In genomic region chr1:145932522-145933009, GRCh38 we compare ENCODE assay signal across 8 cellular contexts. TPM values are rescaled to one million over a fixed set of nuclear protein-coding genes. Genes with fewer than 3 reads are reported as not detected.
DNase-seq lines count a peak whose midpoint lies in the region; ATAC-seq and TF ChIP-seq lines count a peak whose summit lies in the region.
"Not testable (repeated sequence)": the region's sequence is repeated elsewhere in the genome, so short reads cannot be mapped to it uniquely, and the experiment has no call there.

No MANE protein-coding gene starts in this region.

- not testable (repeated sequence) for H3K9me3 ChIP-seq in BLaER1 treated with 17β-estradiol and CSF1 and Interleukin-3, amounts not matched to agents 10 nM and 100 nM (replicated peaks in 1 of 11); HUES6 (ENCODE audit: control insufficient read depth, insufficient read depth, low read depth, low read length); iPS-20b (ENCODE audit: insufficient read depth, low read depth, low read length); psoas muscle

- WGBS in psoas muscle, 3 donors = 62 to 73% (median 65%) methylated on average over 8 to 9 of the region's 9 CpGs

- ATAC-seq in activated CD8-positive, alpha-beta memory T cell treated with anti-CD3 and anti-CD28 coated beads, Interleukin-2, amount 10 ng/mL, durations not matched to agents 7 days and 5 days; psoas muscle: not testable (repeated sequence)

- H3K27me3 ChIP-seq in BLaER1 treated with 17β-estradiol and CSF1 and Interleukin-3, amounts not matched to agents 10 nM and 100 nM; HUES6 (ENCODE audit: control insufficient read depth, insufficient read depth, low read length); iPS-20b (ENCODE audit: insufficient read depth, low read length); psoas muscle (ENCODE audit: insufficient read depth in 3 of 3, low read length in 2 of 3): not testable (repeated sequence)

- H4K20me1 ChIP-seq in BLaER1 treated with 17β-estradiol and CSF1 and Interleukin-3, amounts not matched to agents 10 nM and 100 nM = not testable (repeated sequence)

- TF ChIP-seq CTCF in psoas muscle (IDR thresholded peaks at IDR 0.05) = not testable (repeated sequence)

- not testable (repeated sequence) for H3K27me3 Mint-ChIP-seq in T-helper 2 cell treated with Interferon-gamma antibody and Interleukin-4, amounts not matched to agents 5 μg/mL and 100 μg/mL, for 36 hours (ENCODE audit: low read depth); activated CD8-positive, alpha-beta memory T cell treated with anti-CD3 and anti-CD28 coated beads, Interleukin-2, amount 10 ng/mL, durations not matched to agents 7 days and 5 days

- not testable (repeated sequence) for H3K9me3 Mint-ChIP-seq in T-helper 2 cell treated with Interferon-gamma antibody and Interleukin-4, amounts not matched to agents 5 μg/mL and 100 μg/mL, for 36 hours; activated CD8-positive, alpha-beta memory T cell treated with anti-CD3 and anti-CD28 coated beads, Interleukin-2, amount 10 ng/mL, durations not matched to agents 7 days and 5 days (ENCODE audit: low read depth)

- H3K27ac Mint-ChIP-seq in T-helper 2 cell treated with Interferon-gamma antibody and Interleukin-4, amounts not matched to agents 5 μg/mL and 100 μg/mL, for 36 hours = peak overlapping the region; percentile 89
- H3K27ac Mint-ChIP-seq in activated CD8-positive, alpha-beta memory T cell treated with anti-CD3 and anti-CD28 coated beads, Interleukin-2, amount 10 ng/mL, durations not matched to agents 7 days and 5 days = peak overlapping the region; percentile 86

- peak overlapping the region; percentile 76 for H3K4me3 Mint-ChIP-seq in T-helper 2 cell treated with Interferon-gamma antibody and Interleukin-4, amounts not matched to agents 5 μg/mL and 100 μg/mL, for 36 hours
- peak overlapping the region; percentile 32 for H3K4me3 Mint-ChIP-seq in activated CD8-positive, alpha-beta memory T cell treated with anti-CD3 and anti-CD28 coated beads, Interleukin-2, amount 10 ng/mL, durations not matched to agents 7 days and 5 days

- H3K4me3 ChIP-seq in BLaER1 treated with 17β-estradiol and CSF1 and Interleukin-3, amounts not matched to agents 10 nM and 100 nM; iPS-20b (ENCODE audit: low read length); psoas muscle: not testable (repeated sequence)
- 0 out of 2 replicates have a peak overlapping the region, but pooled peaks have one; percentile 30 for H3K4me3 ChIP-seq in HUES6 (ENCODE audit: low read depth, low read length)

- DNase-seq in NOMO-1 treated with dmso at 0.1 percent for 144 hours (lab: John Stamatoyannopoulos, UW; ENCODE audit: unreplicated experiment) = peak; percentile 17
- DNase-seq in T-helper 2 cell treated with Interferon-gamma antibody and Interleukin-4, amounts not matched to agents 5 μg/mL and 100 μg/mL, for 36 hours (ENCODE audit: low spot score) = peak; percentile 22
- peak; percentile 54 for DNase-seq in activated CD8-positive, alpha-beta memory T cell treated with anti-CD3 and anti-CD28 coated beads, Interleukin-2, amount 10 ng/mL, durations not matched to agents 7 days and 5 days
- peak; percentile 41 for DNase-seq in amniotic epithelial cell (ENCODE audit: low read depth)
- not testable (repeated sequence) for DNase-seq in psoas muscle

- CTCF ChIA-PET in activated CD8-positive, alpha-beta memory T cell treated with anti-CD3 and anti-CD28 coated beads, Interleukin-2, amount 10 ng/mL, durations not matched to agents 7 days and 5 days (lab: Charles Lee) = interaction anchor here (0.9 to 1.5 kb wide), 3 partner anchors 10 to 87 kb away, joined by 3 to 5 read pairs (median 3); partner anchors contain the start of genes LIX1L and NUDT17

- peak overlapping the region in 5 of 11 experiments; percentile 3 to 45 (median 25); a peak in 5 of 22 replicates for H3K27ac ChIP-seq in BLaER1 treated with 17β-estradiol and CSF1 and Interleukin-3, amounts not matched to agents 10 nM and 100 nM
- not testable (repeated sequence) for H3K27ac ChIP-seq in HUES6 (ENCODE audit: low read depth, low read length)
- H3K27ac ChIP-seq in iPS-20b (ENCODE audit: low read length) (peak overlapping the region; percentile 47), psoas muscle (peak overlapping the region; percentile 68)

- H3K36me3 Mint-ChIP-seq in T-helper 2 cell treated with Interferon-gamma antibody and Interleukin-4, amounts not matched to agents 5 μg/mL and 100 μg/mL, for 36 hours (ENCODE audit: low read depth) = peaks cover 28% of the 10 kb centered on the region
- peaks cover 24% of the 10 kb centered on the region for H3K36me3 Mint-ChIP-seq in activated CD8-positive, alpha-beta memory T cell treated with anti-CD3 and anti-CD28 coated beads, Interleukin-2, amount 10 ng/mL, durations not matched to agents 7 days and 5 days

- H3K9ac ChIP-seq in BLaER1 treated with 17β-estradiol and CSF1 and Interleukin-3, amounts not matched to agents 10 nM and 100 nM = not testable (repeated sequence)
- peak overlapping the region; percentile 63 for H3K9ac ChIP-seq in HUES6 (ENCODE audit: low read length)
- peak overlapping the region; percentile 48; the same call in 1 of the 2 replicates for H3K9ac ChIP-seq in iPS-20b (ENCODE audit: low read depth, low read length)

- peaks cover 19 to 28% (median 25%) of the 10 kb centered on the region in 10 experiments for H3K4me1 ChIP-seq in BLaER1 treated with 17β-estradiol and CSF1 and Interleukin-3, amounts not matched to agents 10 nM and 100 nM
- peaks cover 27% of the 10 kb centered on the region for H3K4me1 ChIP-seq in HUES6 (ENCODE audit: control insufficient read depth, insufficient read depth, low read length)
- not testable (repeated sequence) for H3K4me1 ChIP-seq in iPS-20b (ENCODE audit: insufficient read depth, low read length)
- peaks cover 40% of the 10 kb centered on the region for H3K4me1 ChIP-seq in psoas muscle

- H3K4me2 ChIP-seq in BLaER1 treated with 17β-estradiol and CSF1 and Interleukin-3, amounts not matched to agents 10 nM and 100 nM = peak overlapping the region; percentile 29 to 68 (median 58); a peak in 21 of 22 replicates

- intact Hi-C loops in psoas muscle (cut with DNase I) = not testable (repeated sequence)

- H3K36me3 ChIP-seq in BLaER1 treated with 17β-estradiol and CSF1 and Interleukin-3, amounts not matched to agents 10 nM and 100 nM = peaks cover 22 to 47% (median 38%) of the 10 kb centered on the region in 11 experiments
- H3K36me3 ChIP-seq in HUES6 (ENCODE audit: control insufficient read depth, insufficient read depth, low read length); iPS-20b (ENCODE audit: insufficient read depth, low read depth, low read length): not testable (repeated sequence)
- H3K36me3 ChIP-seq in psoas muscle (ENCODE audit: insufficient read depth in 1 of 2, low read depth in 1 of 2) = peaks cover 8 to 59% of the 10 kb centered on the region in 2 donors

- peaks cover 26% of the 10 kb centered on the region for H3K4me1 Mint-ChIP-seq in T-helper 2 cell treated with Interferon-gamma antibody and Interleukin-4, amounts not matched to agents 5 μg/mL and 100 μg/mL, for 36 hours (ENCODE audit: low read depth)
- H3K4me1 Mint-ChIP-seq in activated CD8-positive, alpha-beta memory T cell treated with anti-CD3 and anti-CD28 coated beads, Interleukin-2, amount 10 ng/mL, durations not matched to agents 7 days and 5 days = peaks cover 24% of the 10 kb centered on the region

RNA-seq across cellular contexts. Expression of gene RBM8A, which starts 5.3 kb away (rescaled TPM):
- total RNA-seq in activated CD8-positive, alpha-beta memory T cell treated with anti-CD3 and anti-CD28 coated beads, Interleukin-2, amount 10 ng/mL, durations not matched to agents 7 days and 5 days = 100 to 1,000 TPM; 189 to 249 TPM
- total RNA-seq in psoas muscle = 100 to 1,000 TPM in 3 of 4 donors, 10 to 100 TPM in 1; 82.9 to 254 (median 174) TPM
- 100 to 1,000 TPM; 193 to 527 (median 243) TPM for polyA plus RNA-seq in psoas muscle

RNA-seq across cellular contexts. Expression of gene PEX11B, which starts 14.0 kb away (rescaled TPM):
- total RNA-seq in activated CD8-positive, alpha-beta memory T cell treated with anti-CD3 and anti-CD28 coated beads, Interleukin-2, amount 10 ng/mL, durations not matched to agents 7 days and 5 days = 10 to 100 TPM; 27.3 to 36.2 TPM
- total RNA-seq in psoas muscle = 10 to 100 TPM; 19.3 to 36.3 (median 23.1) TPM
- 10 to 100 TPM; 22.8 to 34.8 (median 29.4) TPM for polyA plus RNA-seq in psoas muscle

RNA-seq across cellular contexts. Expression of gene ITGA10, which starts 22.7 kb away (rescaled TPM):
- total RNA-seq in activated CD8-positive, alpha-beta memory T cell treated with anti-CD3 and anti-CD28 coated beads, Interleukin-2, amount 10 ng/mL, durations not matched to agents 7 days and 5 days = 1 to 10 TPM; 1.8 to 2.1 TPM
- total RNA-seq in psoas muscle = 10 to 100 TPM in 1 of 4 donors, 1 to 10 TPM in 3; 1.0 to 18.0 (median 5.4) TPM
- 10 to 100 TPM in 1 of 3 donors, 1 to 10 TPM in 2; 1.4 to 24.8 (median 1.7) TPM for polyA plus RNA-seq in psoas muscle

RNA-seq across cellular contexts. Expression of gene LIX1L, which starts 25.3 kb away (rescaled TPM):
- total RNA-seq in activated CD8-positive, alpha-beta memory T cell treated with anti-CD3 and anti-CD28 coated beads, Interleukin-2, amount 10 ng/mL, durations not matched to agents 7 days and 5 days = 10 to 100 TPM; 35.0 to 36.2 TPM
- total RNA-seq in psoas muscle = 10 to 100 TPM; 14.6 to 59.7 (median 38.0) TPM
- polyA plus RNA-seq in psoas muscle = 10 to 100 TPM; 23.5 to 36.9 (median 28.1) TPM

RNA-seq across cellular contexts. Expression of gene ANKRD34A, which starts 31.8 kb away (rescaled TPM):
- 1 to 10 TPM; 3.8 to 4.6 TPM for total RNA-seq in activated CD8-positive, alpha-beta memory T cell treated with anti-CD3 and anti-CD28 coated beads, Interleukin-2, amount 10 ng/mL, durations not matched to agents 7 days and 5 days
- total RNA-seq in psoas muscle = 10 to 100 TPM in 1 of 4 donors, 1 to 10 TPM in 2, under 1 TPM in 1; 0.42 to 12.3 (median 4.9) TPM
- 10 to 100 TPM in 1 of 3 donors, 1 to 10 TPM in 2; 6.6 to 14.7 (median 7.4) TPM for polyA plus RNA-seq in psoas muscle
